ENCODE assay signal across 8 cellular contexts in the genomic region with DNA sequence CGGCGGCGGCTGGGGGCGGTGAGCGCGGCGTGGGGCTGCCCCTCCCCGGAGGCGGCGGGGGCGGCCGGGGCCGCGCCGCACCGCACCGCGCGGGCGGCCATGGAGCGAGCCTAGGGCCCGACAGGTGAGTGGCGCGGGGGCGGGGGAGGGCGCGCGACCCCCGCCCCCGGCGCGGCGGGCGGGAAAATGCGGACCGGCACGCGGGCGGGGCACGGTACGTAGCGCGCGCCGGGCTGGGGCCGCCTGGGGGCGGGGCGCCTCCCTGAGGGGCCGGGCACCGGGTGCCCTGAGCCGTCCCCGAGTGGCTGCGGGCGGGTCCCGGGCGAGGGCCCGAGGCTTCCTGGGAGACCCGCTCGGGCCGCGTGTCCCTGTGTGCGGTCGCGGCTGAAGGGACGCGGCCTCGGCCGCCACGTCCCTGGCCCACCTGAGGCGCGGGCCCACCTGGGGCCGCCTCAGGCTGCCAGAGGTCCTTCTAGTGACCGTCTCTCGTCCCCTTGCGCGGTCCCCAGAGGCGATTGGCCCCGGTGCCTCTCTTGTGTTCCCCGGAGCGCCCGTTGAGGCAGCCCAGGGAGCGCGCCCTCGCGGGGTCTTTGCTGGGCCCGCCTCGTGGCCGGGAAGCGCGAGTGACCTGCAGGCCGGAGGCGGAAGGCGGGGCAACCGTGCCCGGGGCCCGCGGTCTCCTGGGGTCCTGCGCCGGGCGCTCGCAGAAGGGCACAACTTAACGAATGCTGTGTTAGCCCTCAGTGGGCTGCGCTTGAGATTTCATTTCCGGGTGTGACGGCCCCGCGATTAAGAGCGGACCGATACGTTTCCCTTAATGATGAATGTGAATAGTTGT. TPM values are rescaled to one million over a fixed set of nuclear protein-coding genes. Genes with fewer than 3 reads are reported as not detected.
DNase-seq lines count a peak whose midpoint lies in the region; ATAC-seq and TF ChIP-seq lines count a peak whose summit lies in the region.

No MANE protein-coding gene starts in this region.

- TF ChIP-seq CTCF in chondrocyte (IDR thresholded peaks at IDR 0.05) (peak; percentile 7), left lung (IDR thresholded peaks at IDR 0.05) (no peak)

- no peaks in the 10 kb centered on the region for H3K36me3 Mint-ChIP-seq in chondrocyte (ENCODE audit: low read depth)

- H3K27me3 ChIP-seq in left lung: no peaks in the 10 kb centered on the region

- peaks cover 4 to 33% of the 10 kb centered on the region in 2 donors for H3K4me1 ChIP-seq in left lung

- peak overlapping the region; percentile 85 for H3K4me3 Mint-ChIP-seq in chondrocyte (ENCODE audit: unreplicated experiment)

- H3K27ac Mint-ChIP-seq in chondrocyte (ENCODE audit: unreplicated experiment): peak overlapping the region; percentile 85

- H3K27me3 Mint-ChIP-seq in chondrocyte (ENCODE audit: low read depth): no peaks in the 10 kb centered on the region

- H3K9me3 Mint-ChIP-seq in chondrocyte (ENCODE audit: low read depth): no peaks in the 10 kb centered on the region

- no peaks in the 10 kb centered on the region for H3K36me3 ChIP-seq in left lung

- H3K27ac ChIP-seq in left lung: peak overlapping the region; percentile 91 to 97

- H3K4me3 ChIP-seq in left lung: peak overlapping the region; percentile 89 to 93

- DNase-seq in AG08395 (ENCODE audit: low spot score): peak; percentile 74
- DNase-seq in NCI-H2227 (lab: John Stamatoyannopoulos, UW; ENCODE audit: unreplicated experiment): peak; percentile 91
- peak; percentile 53 to 55 for DNase-seq in activated CD4-positive, alpha-beta T cell treated with anti-CD3 and anti-CD28 coated beads for 24 hours (ENCODE audit: low read depth in 2 of 2)
- DNase-seq in chondrocyte (ENCODE audit: low spot score): peak; percentile 94
- peak; percentile 81 to 96 for DNase-seq in left lung
- DNase-seq in stimulated activated CD4-positive, alpha-beta T cell treated with anti-CD3 and anti-CD28 coated beads, Interleukin-4, amount 100 ng/mL, for 1 hour: peak; percentile 73

- ATAC-seq in GM18868 (IDR thresholded peaks at IDR 0.05; ENCODE audit: unreplicated experiment) (peak; percentile 69), HG03095 (IDR thresholded peaks at IDR 0.05; ENCODE audit: unreplicated experiment) (peak; percentile 60), left lung (peak; percentile 91)

- intact Hi-C loops in left lung (cut with DNase I): no loop called here

- H3K9me3 ChIP-seq in left lung: no peaks in the 10 kb centered on the region

- H3K4me1 Mint-ChIP-seq in chondrocyte (ENCODE audit: low read depth): peaks cover 21% of the 10 kb centered on the region

RNA-seq across cellular contexts. Expression of a gene that starts 0.5 kb away (rescaled TPM):
- total RNA-seq in chondrocyte (33.7 to 38.2 TPM (median 37.3 TPM) in 3 replicates), left lung (10 to 100 TPM; 36.4 to 37.2 TPM)

RNA-seq across cellular contexts. Expression of a gene that starts 55.7 kb away (rescaled TPM):
- total RNA-seq in chondrocyte (17.9 to 19.8 TPM (median 19.4 TPM) in 3 replicates), left lung (10 to 100 TPM; 23.6 to 30.0 TPM)

Comparison
In these comparisons a context has a peak if more than half of its experiments do, and no peak if none do; other contexts are left out.
1. Peak in every context shown above with its lines: DNase-seq, ATAC-seq, H3K4me3 ChIP-seq and H3K27ac ChIP-seq.